In the genomic region with DNA sequence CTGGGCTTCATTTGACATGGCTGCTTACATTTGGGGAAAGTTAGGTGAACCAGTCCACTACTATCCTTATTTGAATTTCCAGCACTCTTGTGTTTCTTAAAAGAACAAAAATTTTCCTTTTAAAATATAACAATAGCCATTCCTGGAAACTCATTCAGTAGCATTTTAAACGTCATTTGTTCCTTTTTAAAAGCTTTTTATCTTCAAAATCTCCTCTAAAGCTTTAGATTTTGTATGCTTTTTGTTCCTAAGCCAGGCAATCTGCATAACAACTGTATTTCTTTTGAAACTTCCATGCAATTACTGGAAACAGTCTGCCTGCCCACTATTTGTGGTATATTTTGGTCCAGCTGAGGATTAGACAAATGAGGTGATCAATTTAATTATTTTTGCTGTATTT, we compare ENCODE assay signal across 7 cellular contexts.
"Had no signal": no experiment of that assay in that cellular context is flagged by ENCODE, and none has a peak within 500 bp of the region (broad histone marks: within the 10 kb centered on the region; RNA-seq: fewer than 3 reads in every experiment).

No MANE protein-coding gene starts in this region.

- H3K4me3 ChIP-seq: GM23248, GM23338 had no signal

- DNase-seq: GM23248, GOT3, H7, H9, HCEC 1CT, HFFc6 had no signal
